Comparison of ENCODE assay signal across 11 cellular contexts in the genomic region with DNA sequence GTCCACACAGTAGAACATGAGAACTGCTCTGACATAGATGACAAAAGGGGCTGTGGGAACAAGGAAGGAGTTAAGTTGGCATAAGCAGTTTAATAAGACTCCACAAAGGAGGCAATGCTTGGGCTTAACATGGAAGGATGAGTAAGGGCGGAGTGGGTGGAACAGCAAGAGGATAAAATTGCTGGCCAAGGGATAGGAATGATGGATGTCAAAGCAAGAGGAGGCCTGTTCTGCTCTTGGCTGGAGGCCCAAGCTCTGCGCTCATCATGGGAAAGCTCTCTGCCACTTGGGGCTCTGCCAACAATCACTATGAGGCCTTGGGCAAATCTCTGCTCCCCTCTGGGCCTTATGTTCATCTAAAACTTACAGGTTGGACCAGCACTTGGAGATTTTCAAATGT.
DNase-seq lines count a peak whose midpoint lies in the region; ATAC-seq lines count a peak whose summit lies in the region.
"Had no signal": no experiment of that assay in that cellular context is flagged by ENCODE, and none has a peak within 500 bp of the region (broad histone marks: within the 10 kb centered on the region; RNA-seq: fewer than 3 reads in every experiment).

No MANE protein-coding gene starts in this region.

- peak; percentile 75 for DNase-seq in EL
- peak; percentile 44 for DNase-seq in NCI-H2029 (lab: John Stamatoyannopoulos, UW)
- peak; percentile 52 for DNase-seq in astrocyte of the hippocampus (ENCODE audit: low read depth, low spot score)
- peak; percentile 65 for DNase-seq in kidney tubule cell (ENCODE audit: low spot score)
- no peak for DNase-seq in NK-92 treated with Interleukin-12 subunit alpha and Interleukin-12 subunit beta, amount 100 ng/mL, for 24 hours (lab: John Stamatoyannopoulos, UW)
- DNase-seq: activated CD4-positive, alpha-beta memory T cell treated with anti-CD3 and anti-CD28 coated beads for 36 hours; ovary; transverse colon had no signal

- ATAC-seq in GM18511 (IDR thresholded peaks at IDR 0.05; ENCODE audit: unreplicated experiment) (no peak), HG03354 (IDR thresholded peaks at IDR 0.05; ENCODE audit: poor library complexity, severe bottlenecking, unreplicated experiment) (no peak), HG02763 (IDR thresholded peaks at IDR 0.05; ENCODE audit: unreplicated experiment) (no peak)
